Comparison of ENCODE assay signal across 19 cellular contexts in the genomic region with DNA sequence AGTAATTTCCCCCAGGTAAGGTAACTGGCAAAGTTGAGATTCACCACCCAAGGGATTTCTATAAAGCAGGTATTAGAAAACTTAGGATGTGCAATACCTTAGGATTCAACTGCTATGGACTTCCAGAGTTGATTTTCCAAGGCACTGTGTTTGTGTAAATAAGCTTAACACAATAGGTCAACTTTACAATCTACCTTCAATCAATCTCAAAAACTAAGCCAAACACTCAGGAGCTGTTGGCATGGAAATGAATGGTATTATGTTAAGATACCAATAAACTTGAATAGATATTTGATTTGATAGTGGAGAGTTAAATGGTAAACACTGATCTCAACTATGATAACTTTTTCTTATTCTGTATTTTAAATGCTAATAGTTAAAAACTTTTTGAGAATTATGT. TPM values are rescaled to one million over a fixed set of nuclear protein-coding genes. Genes with fewer than 3 reads are reported as not detected.
A peak's percentile ranks its signal among the peaks of the same experiment; 100 is the strongest.
DNase-seq lines count a peak whose midpoint lies in the region; ATAC-seq, FAIRE-seq and TF ChIP-seq lines count a peak whose summit lies in the region.
"Had no signal": no experiment of that assay in that cellular context is flagged by ENCODE, and none has a peak within 500 bp of the region (broad histone marks: within the 10 kb centered on the region; RNA-seq: fewer than 3 reads in every experiment).

No MANE protein-coding gene starts in this region.

- no peak overlapping the region for H3K4me3 ChIP-seq in GM12878
- no peak overlapping the region for H3K4me3 ChIP-seq in stomach
- H3K4me3 ChIP-seq: HAP-1 had no signal

- no peaks in the 10 kb centered on the region for H3K4me1 ChIP-seq in GM12878 (ENCODE audit: control insufficient read depth, insufficient read depth, low read length)
- H3K4me1 ChIP-seq in stomach = peaks cover 0 to 17% (median 7%) of the 10 kb centered on the region in 4 donors

- TF ChIP-seq POLR2A in GM12878 (IDR thresholded peaks at IDR 0.05; ENCODE audit: low read depth, low read length) (no peak), stomach (IDR thresholded peaks at IDR 0.05) (no peak)

- H3K27me3 ChIP-seq in GM12878 (replicated peaks in 1 of 2; ENCODE audit: control insufficient read depth in 2 of 2, insufficient read depth in 2 of 2, low read length in 1 of 2) = peaks cover 0 to 2% of the 10 kb centered on the region in 2 experiments; a peak in 2 of 4 replicates
- no peaks in the 10 kb centered on the region for H3K27me3 ChIP-seq in stomach
- H3K27me3 ChIP-seq: BE2C had no signal

- CTCF ChIA-PET in GM12878 (lab: Yijun Ruan, JAX) = interaction anchor here (1.6 kb wide), 1 partner anchor 12 kb away, joined by 3 read pairs; no protein-coding TSS in a partner anchor

- POLR2A ChIA-PET in GM12878 (lab: Charles Lee) = no interaction called here

- no peak for TF ChIP-seq CTCF in GM12878 (IDR thresholded peaks at IDR 0.05 in 2 of 3, conservative IDR thresholded peaks at IDR 0.05 in 1 of 3; ENCODE audit: control insufficient read depth in 2 of 3, extremely low read depth in 1 of 3, insufficient read depth in 1 of 3, low read depth in 3 of 3, low read length in 3 of 3)
- no peak for TF ChIP-seq CTCF in stomach (IDR thresholded peaks at IDR 0.05)

- FAIRE-seq in GM12878 (lab: Jason Lieb, UNC) = peak; percentile 27
- FAIRE-seq: GM12892, GM18507 had no signal

- TF ChIP-seq RAD21 in GM12878 (IDR thresholded peaks at IDR 0.05; ENCODE audit: insufficient read depth, low read depth, low read length) = no peak

- H2AFZ ChIP-seq in GM12878 (ENCODE audit: control insufficient read depth, low read depth, low read length) = no peak overlapping the region

- ATAC-seq in GM12878 (no peak), HG03520 (IDR thresholded peaks at IDR 0.05; ENCODE audit: unreplicated experiment) (no peak)

- H3K4me2 ChIP-seq in GM12878 (ENCODE audit: control insufficient read depth, insufficient read depth) = no peak overlapping the region
- H3K4me2 ChIP-seq: KMS-11 had no signal

- SMC1A ChIA-PET in GM12878 (lab: Charles Lee; ENCODE audit: uncharacterized antibody, unreplicated experiment) = interaction anchor here (0.6 kb wide), 1 partner anchor 504 kb away, joined by 3 read pairs; no protein-coding TSS in a partner anchor

- BruUV-seq in GM12878 (replicated peaks; lab: Mats Ljungman, UMichigan) = no TSS peak

- RAD21 ChIA-PET in GM12878 (lab: Charles Lee; ENCODE audit: unreplicated experiment) = no interaction called here

- H3K27ac ChIP-seq in GM12878 (ENCODE audit: control insufficient read depth, insufficient read depth) (no peak overlapping the region), stomach (no peak overlapping the region)
- H3K27ac ChIP-seq: GM23248, KMS-11 had no signal

- TF ChIP-seq EP300 in GM12878 (IDR thresholded peaks at IDR 0.05; ENCODE audit: borderline replicate concordance in 1 of 2, control insufficient read depth in 1 of 2, low read depth in 2 of 2, low read length in 2 of 2) (no peak), stomach (IDR thresholded peaks at IDR 0.05) (no peak)

- no peaks in the 10 kb centered on the region for H4K20me1 ChIP-seq in GM12878 (ENCODE audit: control insufficient read depth, insufficient read depth)

- H3K36me3 ChIP-seq in GM12878 (ENCODE audit: control insufficient read depth in 2 of 2, insufficient read depth in 2 of 2, low read length in 1 of 2) (no peaks in the 10 kb centered on the region), stomach (no peaks in the 10 kb centered on the region)
- H3K36me3 ChIP-seq: BE2C, HAP-1 had no signal

- DNase-seq in NCI-H510A treated with DMSO at 0.1 percent for 48 hours (lab: John Stamatoyannopoulos, UW) (peak; percentile 18), NCI-H510A (lab: John Stamatoyannopoulos, UW) (no peak), DMS53 (lab: John Stamatoyannopoulos, UW) (peak; percentile 89), HT-29 (ENCODE audit: low spot score) (peak; percentile 12), GM12878 (ENCODE audit: low read depth, low spot score) (no peak), stomach (no peak), NCI-H1694 (lab: John Stamatoyannopoulos, UW) (no peak)
- DNase-seq: CD4-positive, CD25-positive, alpha-beta regulatory T cell; CD8-positive, alpha-beta memory T cell; COR-L47; DND-41 had no signal

- H3K9me3 ChIP-seq in GM12878 (replicated peaks; ENCODE audit: control insufficient read depth, insufficient read depth, low read length) = no peaks in the 10 kb centered on the region
- H3K9me3 ChIP-seq in stomach = no peaks in the 10 kb centered on the region
- H3K9me3 ChIP-seq: BE2C, HAP-1 had no signal

- no peak overlapping the region for H3K9ac ChIP-seq in GM12878 (ENCODE audit: control insufficient read depth, insufficient read depth, low read length)
- H3K9ac ChIP-seq: KMS-11 had no signal

- in situ Hi-C loops in GM12878 (cut with MboI) = loop anchor here (10.0 kb wide), 1 partner anchor 245 kb away; no protein-coding TSS in a partner anchor

- intact Hi-C loops in GM12878 (cut with micrococcal nuclease; ENCODE audit: unreplicated experiment) = loop anchor here (10.0 kb wide), 1 partner anchor 835 kb away; no protein-coding TSS in a partner anchor
- intact Hi-C loops in stomach (cut with DNase I; ENCODE audit: low total_unique reads) = no loop called here

- no peaks in the 10 kb centered on the region for H3K79me2 ChIP-seq in GM12878 (ENCODE audit: control insufficient read depth, insufficient read depth, low read length)

TF ChIP-seq in GM12878, 131 proteins besides CTCF, POLR2A, EP300 and RAD21:
- TF ChIP-seq HDGF (IDR thresholded peaks at IDR 0.05) (no peak), KDM1A (IDR thresholded peaks at IDR 0.05; ENCODE audit: borderline replicate concordance) (no peak), ETV6 (conservative IDR thresholded peaks at IDR 0.05 in 1 of 2, IDR thresholded peaks at IDR 0.05 in 1 of 2; ENCODE audit: borderline replicate concordance in 1 of 2, low read depth in 1 of 2) (no peak), NFIC (IDR thresholded peaks at IDR 0.05; ENCODE audit: low read depth, low read length) (no peak), YBX1 (IDR thresholded peaks at IDR 0.05) (no peak), ZNF384 (IDR thresholded peaks at IDR 0.05; ENCODE audit: borderline replicate concordance, low read depth, low read length) (no peak)
- TF ChIP-seq, protein P1, sequence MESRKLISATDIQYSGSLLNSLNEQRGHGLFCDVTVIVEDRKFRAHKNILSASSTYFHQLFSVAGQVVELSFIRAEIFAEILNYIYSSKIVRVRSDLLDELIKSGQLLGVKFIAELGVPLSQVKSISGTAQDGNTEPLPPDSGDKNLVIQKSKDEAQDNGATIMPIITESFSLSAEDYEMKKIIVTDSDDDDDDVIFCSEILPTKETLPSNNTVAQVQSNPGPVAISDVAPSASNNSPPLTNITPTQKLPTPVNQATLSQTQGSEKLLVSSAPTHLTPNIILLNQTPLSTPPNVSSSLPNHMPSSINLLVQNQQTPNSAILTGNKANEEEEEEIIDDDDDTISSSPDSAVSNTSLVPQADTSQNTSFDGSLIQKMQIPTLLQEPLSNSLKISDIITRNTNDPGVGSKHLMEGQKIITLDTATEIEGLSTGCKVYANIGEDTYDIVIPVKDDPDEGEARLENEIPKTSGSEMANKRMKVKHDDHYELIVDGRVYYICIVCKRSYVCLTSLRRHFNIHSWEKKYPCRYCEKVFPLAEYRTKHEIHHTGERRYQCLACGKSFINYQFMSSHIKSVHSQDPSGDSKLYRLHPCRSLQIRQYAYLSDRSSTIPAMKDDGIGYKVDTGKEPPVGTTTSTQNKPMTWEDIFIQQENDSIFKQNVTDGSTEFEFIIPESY (IDR thresholded peaks at IDR 0.05) = no peak

RNA-seq across cellular contexts. Expression of a gene that starts 0.8 kb away (rescaled TPM):
- 5.6 and 5.7 TPM in 2 replicates for total RNA-seq in HT-29 (2014; rRNA removed; shearing (Covaris generic))
- 0.44 and 0.73 TPM in 2 replicates for total RNA-seq in GM12878 (2013; cell fraction: nucleolus; rRNA removed)
- 1.1 and 1.2 TPM in 2 replicates for total RNA-seq in GM12878 (2014; rRNA removed)
- total RNA-seq in GM12878 (2014; rRNA removed; fragmentation: Illumina TruSeq; extraction: Trizol) = 0.85 and 1.2 TPM in 2 replicates
- total RNA-seq in GM12878 (2021) = 1.4 and 2.0 TPM in 2 replicates
- polyA plus RNA-seq in GM12878 (2011; ENCODE audit: low read depth) = not detected
- polyA plus RNA-seq in GM12878 (2011; rRNA removed) = 0.07 and 0.08 TPM in 2 replicates
- polyA plus RNA-seq in GM12878 (2011; cell fraction: cytosol; rRNA removed) = 0.01 TPM in 1 of 2 replicates, not detected in the other
- 0.01 TPM in 1 of 2 replicates, not detected in the other for polyA plus RNA-seq in GM12878 (2011; cell fraction: nucleus; rRNA removed)
- polyA plus RNA-seq in GM12878 (2012) = not detected in 2 replicates
- 0.72 and 1.0 TPM in 2 replicates for polyA plus RNA-seq in GM12878 (2014; fragmentation: Illumina TruSeq; extraction: Trizol)
- 1 to 10 TPM in 1 of 2 experiments, under 1 TPM in 1; 0.47 to 1.6 TPM for polyA plus RNA-seq in GM12878 (2014; fragmentation: Nextera tagmentation; extraction: Ambion mirVana)
- 0.30 and 0.76 TPM in 2 replicates for polyA plus RNA-seq in GM12878 (2014; rRNA removed)
- polyA plus RNA-seq in GM12878 (2016; fragmentation: Nextera tagmentation; extraction: Ambion mirVana) = 1 to 10 TPM in 1 of 2 experiments, under 1 TPM in 1; 0.78 to 1.1 TPM
- 0.10 and 0.15 TPM in 2 replicates for polyA minus RNA-seq in GM12878 (2011; rRNA and poly(A)+ RNA removed)
- polyA minus RNA-seq in GM12878 (2011; cell fraction: cytosol; rRNA and poly(A)+ RNA removed) = not detected in 2 replicates
- 0.36 and 0.57 TPM in 2 replicates for polyA minus RNA-seq in GM12878 (2011; cell fraction: nucleus; rRNA and poly(A)+ RNA removed)
- 1 to 10 TPM in 2 of 5 donors, under 1 TPM in 2, not detected in 1; 0.29 to 9.2 (median 3.5) TPM for total RNA-seq in stomach
- polyA plus RNA-seq in stomach = 1 to 10 TPM in 1 of 3 donors, under 1 TPM in 2; 0.19 to 1.2 (median 0.93) TPM
- total RNA-seq: CD4-positive, CD25-positive, alpha-beta regulatory T cell; CD8-positive, alpha-beta memory T cell; HT1080 had no signal
- polyA plus RNA-seq: CD4-positive, CD25-positive, alpha-beta regulatory T cell; CD8-positive, alpha-beta memory T cell had no signal

Comparison
In these comparisons a context has a peak if more than half of its experiments do, and no peak if none do; other contexts are left out.
1. DNase-seq: peak in NCI-H510A treated with DMSO at 0.1 percent for 48 hours (single experiment), DMS53 (single experiment) and HT-29 (single experiment); none in NCI-H510A (single experiment), GM12878 (single experiment), stomach (single experiment) and NCI-H1694 (single experiment).